ENCODE assay signal across 16 cellular contexts in the genomic region with DNA sequence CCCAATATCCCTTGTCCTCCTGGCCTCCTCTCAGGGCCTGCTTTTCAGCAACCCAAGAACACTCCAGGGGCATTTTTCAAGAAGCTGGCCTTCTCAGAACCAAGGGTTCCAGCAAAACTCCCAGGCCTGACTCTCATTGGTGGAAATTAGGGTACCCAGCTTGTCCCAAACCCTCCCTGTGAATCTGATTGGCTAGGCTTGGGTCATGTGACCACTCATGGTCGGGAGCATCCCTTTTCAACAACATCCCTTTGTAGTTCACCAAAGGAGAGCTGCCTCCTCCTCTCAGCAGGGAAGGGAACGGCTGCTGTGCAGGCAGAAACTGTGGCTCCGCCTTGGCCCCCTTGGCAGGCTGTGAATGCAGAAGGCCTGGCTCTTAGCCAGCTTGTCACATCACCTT. TPM values are rescaled to one million over a fixed set of nuclear protein-coding genes. Genes with fewer than 3 reads are reported as not detected.
DNase-seq lines count a peak whose midpoint lies in the region; ATAC-seq, FAIRE-seq and TF ChIP-seq lines count a peak whose summit lies in the region.
"Had no signal": no experiment of that assay in that cellular context is flagged by ENCODE, and none has a peak within 500 bp of the region (broad histone marks: within the 10 kb centered on the region; RNA-seq: fewer than 3 reads in every experiment).

No MANE protein-coding gene starts in this region.

- H3K36me3 ChIP-seq in DND-41 (ENCODE audit: insufficient read depth, low read length) (no peaks in the 10 kb centered on the region), K562 (ENCODE audit: control insufficient read depth, insufficient read depth, low read length) (no peaks in the 10 kb centered on the region), mammary epithelial cell (ENCODE audit: insufficient read depth, low read length) (no peaks in the 10 kb centered on the region)
- H3K36me3 ChIP-seq: BLaER1 had no signal

- H3K4me2 ChIP-seq in A549, result no peak overlapping the region
- H3K4me2 ChIP-seq in DND-41 (ENCODE audit: insufficient read depth, low read length), result no peak overlapping the region
- no peak overlapping the region for H3K4me2 ChIP-seq in K562 (ENCODE audit: insufficient read depth, low read length)
- H3K4me2 ChIP-seq in mammary epithelial cell (ENCODE audit: insufficient read depth, low read depth, low read length), result no peak overlapping the region
- H3K4me2 ChIP-seq: BLaER1 had no signal

- H3K27me3 ChIP-seq in DND-41 (ENCODE audit: insufficient read depth, low read length, poor library complexity) (peaks cover 3% of the 10 kb centered on the region), K562 (ENCODE audit: control insufficient read depth in 2 of 2, insufficient read depth in 2 of 2, low read length in 2 of 2) (peaks cover 10 to 21% of the 10 kb centered on the region in 2 experiments; a peak in 4 of 5 replicates), mammary epithelial cell (ENCODE audit: insufficient read depth, low read length) (no peaks in the 10 kb centered on the region)
- H3K27me3 ChIP-seq: BLaER1 had no signal

- DNase-seq in A549 (ENCODE audit: low read depth in 1 of 2, low spot score in 1 of 2) (no peak), DND-41 (peak; percentile 15), NCI-H1694 (lab: John Stamatoyannopoulos, UW) (peak; percentile 40), K562 (ENCODE audit: extremely low read depth in 1 of 4, low spot score in 3 of 4) (peak; percentile 20 to 83 (median 72)), mammary epithelial cell (no peak), NCI-H1105 (lab: John Stamatoyannopoulos, UW) (no peak)
- no peak for DNase-seq in stimulated activated effector memory CD8-positive, alpha-beta T cell treated with anti-CD3 and anti-CD28 coated beads, Interleukin-12 subunit alpha, Interleukin-12 subunit beta, amount 100 ng/mL, for 72 hours (ENCODE audit: low spot score in 2 of 2)
- DNase-seq: CD8-positive, alpha-beta memory T cell; DMS153; KBM-7; NCI-H1092; NCI-H2029 treated with DMSO at 0.1 percent for 48 hours; SHP77 treated with DMSO at 0.1 percent for 48 hours; T-helper 2 cell had no signal

- H3K4me1 ChIP-seq in A549 (no peaks in the 10 kb centered on the region), DND-41 (ENCODE audit: insufficient read depth, low read length) (no peaks in the 10 kb centered on the region), K562 (replicated peaks in 1 of 2; ENCODE audit: control insufficient read depth in 2 of 2, insufficient read depth in 2 of 2, low read length in 2 of 2) (peaks cover 0 to 5% of the 10 kb centered on the region in 2 experiments; a peak in 2 of 5 replicates), mammary epithelial cell (ENCODE audit: insufficient read depth, low read length) (peaks cover 6% of the 10 kb centered on the region)
- H3K4me1 ChIP-seq: BLaER1 had no signal

- H3K27ac Mint-ChIP-seq in stimulated activated effector memory CD8-positive, alpha-beta T cell treated with anti-CD3 and anti-CD28 coated beads, Interleukin-12 subunit alpha, Interleukin-12 subunit beta, amount 100 ng/mL, for 72 hours, result no peak overlapping the region
- H3K27ac Mint-ChIP-seq: CD8-positive, alpha-beta memory T cell had no signal

- H3K4me1 Mint-ChIP-seq in stimulated activated effector memory CD8-positive, alpha-beta T cell treated with anti-CD3 and anti-CD28 coated beads, Interleukin-12 subunit alpha, Interleukin-12 subunit beta, amount 100 ng/mL, for 72 hours, result peaks cover 7% of the 10 kb centered on the region
- H3K4me1 Mint-ChIP-seq: CD8-positive, alpha-beta memory T cell had no signal

- H2AFZ ChIP-seq in DND-41 (ENCODE audit: low read depth, low read length) (no peak overlapping the region), K562 (ENCODE audit: low read depth, low read length) (no peak overlapping the region), mammary epithelial cell (ENCODE audit: low read depth, low read length) (no peak overlapping the region)

- BruUV-seq in K562 (replicated peaks; lab: Mats Ljungman, UMichigan) (no TSS peak), mammary epithelial cell (replicated peaks; lab: Mats Ljungman, UMichigan) (no TSS peak)

- H3K9me1 ChIP-seq in K562 (ENCODE audit: control insufficient read depth, insufficient read depth, low read length), result no peaks in the 10 kb centered on the region

- H3K9me3 Mint-ChIP-seq in stimulated activated effector memory CD8-positive, alpha-beta T cell treated with anti-CD3 and anti-CD28 coated beads, Interleukin-12 subunit alpha, Interleukin-12 subunit beta, amount 100 ng/mL, for 72 hours, result no peaks in the 10 kb centered on the region

- no peak overlapping the region for H3K27ac ChIP-seq in A549
- no peak overlapping the region for H3K27ac ChIP-seq in DND-41 (ENCODE audit: low read length)
- no peak overlapping the region for H3K27ac ChIP-seq in K562 (ENCODE audit: extremely low read depth, low read depth, low read length)
- no peak overlapping the region for H3K27ac ChIP-seq in mammary epithelial cell (ENCODE audit: insufficient read depth, low read depth, low read length)
- H3K27ac ChIP-seq: BLaER1 had no signal

- no peak for ATAC-seq in A549
- ATAC-seq in DND-41 (ENCODE audit: insufficient read depth, low read depth), result no peak
- peak; percentile 34; the same call in 2 of the 3 replicates for ATAC-seq in K562
- no peak for ATAC-seq in stimulated activated effector memory CD8-positive, alpha-beta T cell treated with anti-CD3 and anti-CD28 coated beads, Interleukin-12 subunit alpha, Interleukin-12 subunit beta, amount 100 ng/mL, for 72 hours

- CTCF ChIA-PET in A549 (lab: Yijun Ruan, JAX), result interaction anchor here (0.8 to 1.4 kb wide), 3 partner anchors 10 to 23 kb away, joined by 3 to 4 read pairs (median 3); no protein-coding TSS in a partner anchor
- CTCF ChIA-PET in K562 (lab: Yijun Ruan, JAX; ENCODE audit: low intra/inter-chr PET ratio), result no interaction called here
- CTCF ChIA-PET in mammary epithelial cell (lab: Charles Lee; ENCODE audit: low non-redundant PET), result no interaction called here

- TF ChIP-seq EP300 in A549 (IDR thresholded peaks at IDR 0.05), result no peak
- no peak for TF ChIP-seq EP300 in K562 (IDR thresholded peaks at IDR 0.05; ENCODE audit: low read length)

- H3K79me2 ChIP-seq in DND-41 (ENCODE audit: insufficient read depth, low read length) (no peaks in the 10 kb centered on the region), K562 (ENCODE audit: control insufficient read depth, insufficient read depth, low read length) (no peaks in the 10 kb centered on the region), mammary epithelial cell (ENCODE audit: insufficient read depth, low read length) (no peaks in the 10 kb centered on the region)

- no peak for TF ChIP-seq RAD21 in A549 (conservative IDR thresholded peaks at IDR 0.05 in 1 of 2, IDR thresholded peaks at IDR 0.05 in 1 of 2)
- no peak for TF ChIP-seq RAD21 in K562 (CRISPR knock-in tag; conservative IDR thresholded peaks at IDR 0.05 in 1 of 2, IDR thresholded peaks at IDR 0.05 in 1 of 2)

- FAIRE-seq in A549 (lab: Jason Lieb, UNC), result no peak
- no peak for FAIRE-seq in K562 (lab: Jason Lieb, UNC)
- FAIRE-seq: RCC 7860 had no signal

- no peak for TF ChIP-seq CTCF in A549 (IDR thresholded peaks at IDR 0.05)
- no peak for TF ChIP-seq CTCF in DND-41 (IDR thresholded peaks at IDR 0.05; ENCODE audit: borderline replicate concordance, extremely low read depth, low read length, poor library complexity, severe bottlenecking)
- TF ChIP-seq CTCF in K562 (IDR thresholded peaks at IDR 0.05 in 2 of 3, conservative IDR thresholded peaks at IDR 0.05 in 1 of 3; ENCODE audit: insufficient read depth in 2 of 3, low read depth in 1 of 3, low read length in 3 of 3), result no peak
- no peak for TF ChIP-seq CTCF in mammary epithelial cell (conservative IDR thresholded peaks at IDR 0.05 in 1 of 2, IDR thresholded peaks at IDR 0.05 in 1 of 2; ENCODE audit: extremely low read depth in 1 of 2, insufficient read depth in 1 of 2, low read depth in 1 of 2, low read length in 2 of 2)

- H3K9me3 ChIP-seq in A549 (no peaks in the 10 kb centered on the region), DND-41 (ENCODE audit: insufficient read depth, low read length, severe bottlenecking) (no peaks in the 10 kb centered on the region), K562 (replicated peaks; ENCODE audit: control insufficient read depth, insufficient read depth, low read depth, low read length) (no peaks in the 10 kb centered on the region), mammary epithelial cell (replicated peaks; ENCODE audit: insufficient read depth, low read length) (no peaks in the 10 kb centered on the region)

- WGBS in A549 (ENCODE audit: missing lambda C conversion rate), result 64% methylated on average over 3 of the region's 3 CpGs
- WGBS in K562 (ENCODE audit: insufficient coverage, low coverage, missing lambda C conversion rate), result 20% methylated on average over 3 of the region's 3 CpGs
- WGBS in mammary epithelial cell (ENCODE audit: low coverage, missing lambda C conversion rate), result 100% methylated on average over 2 of the region's 3 CpGs

- intact Hi-C loops in K562 (cut with micrococcal nuclease) (no loop called here), mammary epithelial cell (cut with micrococcal nuclease) (no loop called here)

- no peak overlapping the region for H3K4me3 Mint-ChIP-seq in stimulated activated effector memory CD8-positive, alpha-beta T cell treated with anti-CD3 and anti-CD28 coated beads, Interleukin-12 subunit alpha, Interleukin-12 subunit beta, amount 100 ng/mL, for 72 hours
- H3K4me3 Mint-ChIP-seq: CD8-positive, alpha-beta memory T cell had no signal

- POLR2A ChIA-PET in A549 (lab: Yijun Ruan, JAX) (no interaction called here), K562 (lab: Yijun Ruan, JAX) (interaction anchor here (0.6 kb wide), 1 partner anchor 13 kb away, joined by 3 read pairs; no protein-coding TSS in a partner anchor)

- dilution Hi-C loops in mammary epithelial cell (cut with HindIII; ENCODE audit: low sequenced_read_pairs), result no loop called here

- in situ Hi-C loops in K562 (cut with MboI) (no loop called here), mammary epithelial cell (cut with MboI; ENCODE audit: low sequenced_read_pairs in 2 of 2) (no loop called here)

- no peak for TF ChIP-seq POLR2A in A549 (IDR thresholded peaks at IDR 0.05; ENCODE audit: low read length)
- TF ChIP-seq POLR2A in K562 (conservative IDR thresholded peaks at IDR 0.05), result no peak

- H4K20me1 ChIP-seq in DND-41 (ENCODE audit: insufficient read depth, low read length) (no peaks in the 10 kb centered on the region), K562 (replicated peaks; ENCODE audit: control insufficient read depth, insufficient read depth, low read length) (no peaks in the 10 kb centered on the region), mammary epithelial cell (ENCODE audit: insufficient read depth, low read length) (no peaks in the 10 kb centered on the region)
- H4K20me1 ChIP-seq: BLaER1 had no signal

- H3K4me3 ChIP-seq in A549, result no peak overlapping the region
- H3K4me3 ChIP-seq in DND-41 (ENCODE audit: low read depth in 1 of 2, low read length in 2 of 2), result no peak overlapping the region
- H3K4me3 ChIP-seq in K562, result no peak overlapping the region
- no peak overlapping the region for H3K4me3 ChIP-seq in mammary epithelial cell (replicated peaks in 1 of 3; ENCODE audit: insufficient read depth in 1 of 3, low read depth in 2 of 3, low read length in 3 of 3)
- H3K4me3 ChIP-seq: BLaER1 had no signal

- H3K9ac ChIP-seq in DND-41 (ENCODE audit: low read depth, low read length) (no peak overlapping the region), K562 (ENCODE audit: insufficient read depth in 1 of 2, low read depth in 2 of 2, low read length in 2 of 2) (no peak overlapping the region), mammary epithelial cell (ENCODE audit: insufficient read depth, low read length) (no peak overlapping the region)
- H3K9ac ChIP-seq: BLaER1 had no signal

- H3K36me3 Mint-ChIP-seq in stimulated activated effector memory CD8-positive, alpha-beta T cell treated with anti-CD3 and anti-CD28 coated beads, Interleukin-12 subunit alpha, Interleukin-12 subunit beta, amount 100 ng/mL, for 72 hours, result no peaks in the 10 kb centered on the region
- H3K36me3 Mint-ChIP-seq: CD8-positive, alpha-beta memory T cell had no signal

RNA-seq across cellular contexts. Expression of gene TMEM132B, which starts 26.5 kb away (rescaled TPM):
- polyA plus RNA-seq in A549 (2011; rRNA removed) (0.03 and 0.29 TPM in 2 replicates), A549 (2017; fragmentation: RNase III; extraction: RNeasy Plus Mini Kit Qiagen cat#74134 plus additional on column Dnase treatment) (0.01 to 0.04 TPM (median 0.04 TPM) in 3 replicates), K562 (2011; rRNA removed) (0.01 TPM in 1 of 2 replicates, not detected in the other), K562 (2014; fragmentation: Illumina TruSeq; extraction: Trizol) (0.13 TPM in 1 of 2 replicates, not detected in the other), K562 (2014; fragmentation: Nextera tagmentation; extraction: Ambion mirVana) (not detected), K562 (2014; rRNA removed) (not detected in 2 replicates), mammary epithelial cell (0.42 TPM)
- polyA plus RNA-seq in A549 (2012; cell fraction: cytosol; rRNA removed), result under 0.01 and 0.01 TPM in 2 replicates
- polyA plus RNA-seq in A549 (2012; cell fraction: nucleus; rRNA removed), result 0.02 and 0.04 TPM in 2 replicates
- polyA minus RNA-seq in A549 (2011; rRNA and poly(A)+ RNA removed), result 0.12 TPM in 1 of 2 replicates, not detected in the other
- total RNA-seq in K562 (2011; cell fraction: chromatin; rRNA removed; ENCODE audit: low replicate concordance), result not detected in 2 replicates
- not detected in 2 replicates for total RNA-seq in K562 (2011; cell fraction: nucleolus; rRNA removed)
- total RNA-seq in K562 (2011; cell fraction: nucleoplasm; rRNA removed), result not detected in 2 replicates
- total RNA-seq in K562 (2014; rRNA removed) (not detected in 2 replicates), K562 (2014; rRNA removed; fragmentation: Illumina TruSeq; extraction: Trizol) (0.04 TPM in 1 of 2 replicates, not detected in the other), K562 (2015; rRNA removed; fragmentation: Illumina TruSeq; extraction: Trizol) (0.07 TPM in 1 of 2 replicates, not detected in the other), K562 (2021) (0.18 TPM in 1 of 2 replicates, not detected in the other), mammary epithelial cell (under 1 TPM; under 0.01 to 0.71 TPM)
- not detected in 2 replicates for polyA plus RNA-seq in K562 (2011; cell fraction: cytosol; rRNA removed)
- polyA plus RNA-seq in K562 (2011; cell fraction: nucleus; rRNA removed), result 0.04 and 0.11 TPM in 2 replicates
- polyA plus RNA-seq in K562 (2012), result 0.01 and 0.14 TPM in 2 replicates
- polyA minus RNA-seq in K562 (2011; rRNA and poly(A)+ RNA removed), result not detected in 2 replicates
- polyA minus RNA-seq in K562 (2011; cell fraction: cytosol; rRNA and poly(A)+ RNA removed), result not detected in 2 replicates
- polyA minus RNA-seq in K562 (2011; cell fraction: nucleus; rRNA and poly(A)+ RNA removed), result not detected in 2 replicates
- polyA minus RNA-seq in mammary epithelial cell, result 2.0 TPM
- total RNA-seq: CD8-positive, alpha-beta memory T cell had no signal
- polyA plus RNA-seq: CD8-positive, alpha-beta memory T cell had no signal

Comparison
In these comparisons a context has a peak if more than half of its experiments do, and no peak if none do; other contexts are left out.
1. DNase-seq: peak in DND-41 (single experiment), NCI-H1694 (single experiment) and K562 (4 of 4); none in A549 (0 of 2), mammary epithelial cell (single experiment), NCI-H1105 (single experiment) and stimulated activated effector memory CD8-positive, alpha-beta T cell treated with anti-CD3 and anti-CD28 coated beads, Interleukin-12 subunit alpha, Interleukin-12 subunit beta, amount 100 ng/mL, for 72 hours (0 of 2).
2. Of the 35 proteins assayed by ChIP-seq in both K562 and A549: peak only in K562: none; only in A549: none; in both: USF2; in neither: 34.